Comparison of ENCODE assay signal across 10 cellular contexts in the genomic region with DNA sequence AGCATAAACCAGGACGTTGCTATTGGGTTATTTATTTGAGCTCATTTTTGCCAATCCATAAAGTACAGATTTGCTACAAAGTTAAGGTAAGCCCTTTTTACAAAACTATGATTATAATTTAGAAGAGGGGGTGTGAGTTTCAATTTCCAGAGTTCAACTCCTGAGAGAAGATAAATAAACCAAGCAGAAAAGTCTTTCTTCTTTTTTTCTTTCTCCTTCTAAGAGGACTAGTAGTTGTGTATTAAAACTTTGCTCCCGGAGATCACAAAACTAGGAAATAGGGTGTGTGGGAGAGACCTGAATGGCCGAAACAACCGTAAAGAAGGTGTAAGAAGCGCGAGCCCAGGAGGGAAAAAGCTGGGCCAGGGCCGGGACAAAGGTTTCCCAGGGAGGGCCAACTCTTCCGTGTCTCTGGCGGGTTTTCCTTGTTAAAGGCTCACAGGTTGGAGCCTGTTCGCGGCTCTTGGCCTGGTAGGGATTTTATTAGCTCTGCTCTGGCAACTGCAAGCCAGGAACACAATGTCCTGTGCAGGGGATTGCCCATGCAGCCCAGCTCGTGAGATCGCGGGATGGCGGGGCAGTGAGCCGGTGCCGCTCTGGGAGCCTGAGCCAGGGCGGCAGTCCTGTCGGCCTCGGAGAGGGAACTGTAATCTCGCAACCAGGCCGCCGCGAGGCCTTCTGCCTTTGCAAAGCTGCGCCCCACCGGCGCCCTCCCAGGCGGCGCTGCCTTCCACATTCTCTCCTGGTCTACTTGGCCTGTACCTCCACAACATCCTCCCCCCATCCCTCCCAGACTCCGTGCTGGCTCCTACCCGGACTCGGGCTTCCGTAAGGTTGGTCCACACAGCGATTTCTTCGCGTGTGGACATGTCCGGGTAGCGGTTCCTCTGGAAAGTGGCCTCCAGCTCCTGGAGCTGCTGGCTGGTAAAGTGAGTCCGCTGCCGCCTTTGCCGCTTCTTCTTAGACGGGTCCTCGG. TPM values are rescaled to one million over a fixed set of nuclear protein-coding genes. Genes with fewer than 3 reads are reported as not detected.
DNase-seq lines count a peak whose midpoint lies in the region; TF ChIP-seq lines count a peak whose summit lies in the region.
"Had no signal": no experiment of that assay in that cellular context is flagged by ENCODE, and none has a peak within 500 bp of the region (broad histone marks: within the 10 kb centered on the region; RNA-seq: fewer than 3 reads in every experiment).

No MANE protein-coding gene starts in this region.

- TF ChIP-seq POLR2A in ovary (IDR thresholded peaks at IDR 0.05) = no peak

- no peak overlapping the region for H3K27ac ChIP-seq in left ventricle myocardium inferior (replicated peaks)
- no peak overlapping the region for H3K27ac ChIP-seq in ovary
- H3K27ac ChIP-seq: HL-60 had no signal

- H3K9ac ChIP-seq in skeletal muscle satellite cell (ENCODE audit: low read depth, low read length) = peak overlapping the region; percentile 81

- TF ChIP-seq EP300 in ovary (IDR thresholded peaks at IDR 0.05) = no peak

- intact Hi-C loops in left ventricle myocardium inferior (cut with micrococcal nuclease) (no loop called here), ovary (cut with DNase I) (no loop called here)

- H3K36me3 ChIP-seq in left ventricle myocardium inferior (no peaks in the 10 kb centered on the region), skeletal muscle satellite cell (ENCODE audit: insufficient read depth, low read length) (peaks cover 21% of the 10 kb centered on the region), ovary (no peaks in the 10 kb centered on the region)

- peak overlapping the region; percentile 63 for H3K4me3 ChIP-seq in left ventricle myocardium inferior
- peak overlapping the region; percentile 78 for H3K4me3 ChIP-seq in skeletal muscle satellite cell (ENCODE audit: low read length)
- H3K4me3 ChIP-seq in ovary = no peak overlapping the region

- WGBS in ovary, 3 donors = 14 to 18% (median 15%) methylated on average over 43 of the region's 43 CpGs

- H3K4me1 ChIP-seq in left ventricle myocardium inferior (peaks cover 47% of the 10 kb centered on the region), skeletal muscle satellite cell (ENCODE audit: control insufficient read depth, insufficient read depth, low read length) (peaks cover 25% of the 10 kb centered on the region), ovary (ENCODE audit: insufficient read depth) (peaks cover 9% of the 10 kb centered on the region)

- peak; percentile 35 for DNase-seq in DMS53 (lab: John Stamatoyannopoulos, UW)
- DNase-seq in DMS53 treated with DMSO at 0.1 percent for 48 hours (lab: John Stamatoyannopoulos, UW; ENCODE audit: unreplicated experiment) = no peak
- peak; percentile 32 for DNase-seq in SK-N-DZ (ENCODE audit: low spot score)
- DNase-seq in left ventricle myocardium inferior = no peak
- no peak for DNase-seq in ovary
- DNase-seq in activated gamma-delta T cell (lab: John Stamatoyannopoulos, UW) = no peak
- DNase-seq in NCI-H187 treated with DMSO at 0.1 percent for 48 hours (lab: John Stamatoyannopoulos, UW) = no peak
- DNase-seq: activated T-cell treated with anti-CD3 and anti-CD28 coated beads, Interleukin-2, amount 50 U/mL, for 4 hours had no signal

- H3K9me3 ChIP-seq in left ventricle myocardium inferior (replicated peaks) (no peaks in the 10 kb centered on the region), skeletal muscle satellite cell (replicated peaks; ENCODE audit: low read length) (no peaks in the 10 kb centered on the region), ovary (peaks cover 0 to 4% of the 10 kb centered on the region in 2 donors)

- peaks cover 100% of the 10 kb centered on the region for H3K27me3 ChIP-seq in left ventricle myocardium inferior (ENCODE audit: low read depth)
- no peaks in the 10 kb centered on the region for H3K27me3 ChIP-seq in skeletal muscle satellite cell (ENCODE audit: control insufficient read depth, insufficient read depth, low read length)
- no peaks in the 10 kb centered on the region for H3K27me3 ChIP-seq in ovary

- no peak for TF ChIP-seq CTCF in left ventricle myocardium inferior (IDR thresholded peaks at IDR 0.05; ENCODE audit: borderline replicate concordance)
- no peak for TF ChIP-seq CTCF in ovary (IDR thresholded peaks at IDR 0.05)

- peak overlapping the region; percentile 92 for H3K4me2 ChIP-seq in skeletal muscle satellite cell (ENCODE audit: low read length)

RNA-seq across cellular contexts. Expression of a gene that starts 2.2 kb away (rescaled TPM):
- polyA plus RNA-seq in SK-N-DZ (2014; cell fraction: cytosol; rRNA removed) = not detected in 2 replicates
- polyA plus RNA-seq in SK-N-DZ (2014; cell fraction: nucleus; rRNA removed) = not detected in 2 replicates
- total RNA-seq in left ventricle myocardium inferior (not detected), ovary (under 1 TPM in 2 of 7 donors, not detected in 5; 0.15 to 0.24 TPM)
- 1.0 and 7.6 TPM in 2 replicates for total RNA-seq in skeletal muscle satellite cell (2012; rRNA removed)
- polyA plus RNA-seq in ovary = not detected
- total RNA-seq: activated T-cell treated with anti-CD3 and anti-CD28 coated beads, Interleukin-2, amount 50 U/mL, for 4 hours had no signal

Comparison
In these comparisons a context has a peak if more than half of its experiments do, and no peak if none do; other contexts are left out.
1. DNase-seq: peak in DMS53 (single experiment) and SK-N-DZ (single experiment); none in DMS53 treated with DMSO at 0.1 percent for 48 hours (single experiment), left ventricle myocardium inferior (single experiment), ovary (0 of 5), activated gamma-delta T cell (single experiment) and NCI-H187 treated with DMSO at 0.1 percent for 48 hours (single experiment).